ENCODE assay signal across 9 cellular contexts in genomic region chr15:76139368-76140068, GRCh38.
DNase-seq lines count a peak whose midpoint lies in the region; ATAC-seq and TF ChIP-seq lines count a peak whose summit lies in the region.
"Had no signal": no experiment of that assay in that cellular context is flagged by ENCODE, and none has a peak within 500 bp of the region (broad histone marks: within the 10 kb centered on the region; RNA-seq: fewer than 3 reads in every experiment).

No MANE protein-coding gene starts in this region.

- TF ChIP-seq RAD21 in HCT116 (IDR thresholded peaks at IDR 0.05; ENCODE audit: low read depth) = peak; percentile 85

- H3K27me3 Mint-ChIP-seq in chondrocyte (ENCODE audit: low read depth) = peaks cover 26% of the 10 kb centered on the region

- peaks cover 2% of the 10 kb centered on the region for H3K9me3 Mint-ChIP-seq in chondrocyte (ENCODE audit: low read depth)
- H3K9me3 Mint-ChIP-seq: dendritic cell treated with granulocyte-macrophage colony-stimulating factor and Interleukin-4, amounts not matched to agents 40 ng/mL and 50 ng/mL, for 4 days had no signal

- H3K27me3 ChIP-seq in HCT116 (ENCODE audit: insufficient read depth, low read length) = 0 out of 2 replicates have a peak, but pooled peaks cover 3% of the 10 kb centered on the region

- H3K9me2 ChIP-seq in HCT116 (ENCODE audit: insufficient read depth) = no peaks in the 10 kb centered on the region

- H3K27ac ChIP-seq in HCT116 (ENCODE audit: low read depth, low read length) = no peak overlapping the region

- DNase-seq in DMS 273 treated with DMSO at 0.1 percent for 48 hours (lab: John Stamatoyannopoulos, UW) = peak; percentile 40
- DNase-seq in HCT116 (ENCODE audit: low read depth, low spot score) = peak; percentile 64
- DNase-seq in NCI-H2171 (lab: John Stamatoyannopoulos, UW) = peak; percentile 52
- DNase-seq in activated CD4-positive, alpha-beta T cell treated with anti-CD3 and anti-CD28 coated beads for 1 hour = peak; percentile 40
- no peak for DNase-seq in chondrocyte (ENCODE audit: low spot score)
- DNase-seq in left lobe of liver (ENCODE audit: low spot score) = peak; percentile 64
- peak; percentile 69 to 72 for DNase-seq in stimulated activated CD4-positive, alpha-beta T cell treated with anti-CD3 and anti-CD28 coated beads, Interleukin-4, amount 100 ng/mL, for 48 hours (ENCODE audit: low read depth in 2 of 2)

- no peak overlapping the region for H3K4me2 ChIP-seq in HCT116 (ENCODE audit: low read length)

- CTCF ChIA-PET in HCT116 (lab: Charles Lee) = interaction anchor here (0.6 to 3.7 kb wide), 25 partner anchors 9 to 1313 kb away, joined by 3 to 97 read pairs (median 4); partner anchors contain the start of gene TMEM266

- peaks cover 0 to 4% of the 10 kb centered on the region in 2 experiments; a peak in 1 of 4 replicates for H3K4me1 ChIP-seq in HCT116 (ENCODE audit: control insufficient read depth in 1 of 2, insufficient read depth in 2 of 2, low read length in 2 of 2)

- peak overlapping the region; percentile 67 for H2AFZ ChIP-seq in HCT116 (ENCODE audit: low read depth, low read length, poor library complexity, severe bottlenecking)

- intact Hi-C loops in HCT116 (cut with micrococcal nuclease) = loop anchor here (1.0 to 10.0 kb wide), 4 partner anchors 82 to 415 kb away; a partner anchor contains a TSS

- BruUV-seq in HCT116 (replicated peaks; lab: Mats Ljungman, UMichigan) = no TSS peak

- no peaks in the 10 kb centered on the region for H3K36me3 ChIP-seq in HCT116 (ENCODE audit: control insufficient read depth in 1 of 2, insufficient read depth in 2 of 2, low read length in 2 of 2)

- H3K9ac ChIP-seq in HCT116 (ENCODE audit: low read length) = no peak overlapping the region

- TF ChIP-seq CTCF in HCT116 (IDR thresholded peaks at IDR 0.05 in 2 of 3, conservative IDR thresholded peaks at IDR 0.05 in 1 of 3; ENCODE audit: borderline replicate concordance in 1 of 3, insufficient read depth in 1 of 3, low read depth in 2 of 3, low read length in 2 of 3) = peak; percentile 85 to 93 (median 87)
- peak; percentile 88 for TF ChIP-seq CTCF in chondrocyte (IDR thresholded peaks at IDR 0.05)

- H3K27ac Mint-ChIP-seq in chondrocyte (ENCODE audit: unreplicated experiment) = no peak overlapping the region
- H3K27ac Mint-ChIP-seq: dendritic cell treated with granulocyte-macrophage colony-stimulating factor and Interleukin-4, amounts not matched to agents 40 ng/mL and 50 ng/mL, for 4 days had no signal

- H3K9me3 ChIP-seq in HCT116 (ENCODE audit: control insufficient read depth in 1 of 2, insufficient read depth in 1 of 2, low read depth in 1 of 2, low read length in 2 of 2) = no peaks in the 10 kb centered on the region

- no peaks in the 10 kb centered on the region for H3K79me2 ChIP-seq in HCT116 (ENCODE audit: insufficient read depth, low read length)

- H3K36me3 Mint-ChIP-seq in chondrocyte (ENCODE audit: low read depth) = peaks cover 3% of the 10 kb centered on the region

- TF ChIP-seq POLR2A in HCT116 (IDR thresholded peaks at IDR 0.05; ENCODE audit: borderline replicate concordance, extremely low read depth, insufficient read depth, insufficient read length) = no peak

- RAD21 ChIA-PET in HCT116 (lab: Charles Lee; ENCODE audit: low non-redundant PET in 1 of 2, low total read pairs in 2 of 2, uncharacterized antibody in 2 of 2, unreplicated experiment in 2 of 2) = interaction anchor here (0.6 to 2.2 kb wide), 10 partner anchors 80 to 411 kb away, joined by 3 to 17 read pairs (median 4); partner anchors contain the start of gene TMEM266 (in 2 of the 2)

- H4K20me1 ChIP-seq in HCT116 (ENCODE audit: insufficient read depth) = no peaks in the 10 kb centered on the region

- ATAC-seq in HCT116 (peak; percentile 97), left lobe of liver (peak; percentile 96), GM19467 (IDR thresholded peaks at IDR 0.05; ENCODE audit: unreplicated experiment) (no peak)

- H3K4me1 Mint-ChIP-seq in chondrocyte (ENCODE audit: low read depth) = no peaks in the 10 kb centered on the region

- no peak overlapping the region for H3K4me3 ChIP-seq in HCT116 (replicated peaks in 1 of 2; ENCODE audit: low read depth in 1 of 2, low read length in 2 of 2)

- POLR2A ChIA-PET in HCT116 (lab: Charles Lee) = interaction anchor here (0.7 to 2.1 kb wide), 3 partner anchors 80 to 330 kb away, joined by 3 to 7 read pairs (median 3); partner anchors contain the start of gene TMEM266

- no peak overlapping the region for H3K4me3 Mint-ChIP-seq in chondrocyte (ENCODE audit: unreplicated experiment)
- H3K4me3 Mint-ChIP-seq: dendritic cell treated with granulocyte-macrophage colony-stimulating factor and Interleukin-4, amounts not matched to agents 40 ng/mL and 50 ng/mL, for 4 days had no signal

TF ChIP-seq in HCT116, 20 proteins besides CTCF, POLR2A, EP300 and RAD21:
- no peak for TF ChIP-seq ZBTB33 (IDR thresholded peaks at IDR 0.05; ENCODE audit: extremely low read depth, insufficient replicate concordance, low read length)
- TF ChIP-seq TCF7L2 (IDR thresholded peaks at IDR 0.05; ENCODE audit: borderline replicate concordance, extremely low read depth, insufficient read depth, insufficient read length) = no peak
- no peak for TF ChIP-seq ZFX (IDR thresholded peaks at IDR 0.05)
